ENCODE assay signal across 16 cellular contexts in the genomic region with DNA sequence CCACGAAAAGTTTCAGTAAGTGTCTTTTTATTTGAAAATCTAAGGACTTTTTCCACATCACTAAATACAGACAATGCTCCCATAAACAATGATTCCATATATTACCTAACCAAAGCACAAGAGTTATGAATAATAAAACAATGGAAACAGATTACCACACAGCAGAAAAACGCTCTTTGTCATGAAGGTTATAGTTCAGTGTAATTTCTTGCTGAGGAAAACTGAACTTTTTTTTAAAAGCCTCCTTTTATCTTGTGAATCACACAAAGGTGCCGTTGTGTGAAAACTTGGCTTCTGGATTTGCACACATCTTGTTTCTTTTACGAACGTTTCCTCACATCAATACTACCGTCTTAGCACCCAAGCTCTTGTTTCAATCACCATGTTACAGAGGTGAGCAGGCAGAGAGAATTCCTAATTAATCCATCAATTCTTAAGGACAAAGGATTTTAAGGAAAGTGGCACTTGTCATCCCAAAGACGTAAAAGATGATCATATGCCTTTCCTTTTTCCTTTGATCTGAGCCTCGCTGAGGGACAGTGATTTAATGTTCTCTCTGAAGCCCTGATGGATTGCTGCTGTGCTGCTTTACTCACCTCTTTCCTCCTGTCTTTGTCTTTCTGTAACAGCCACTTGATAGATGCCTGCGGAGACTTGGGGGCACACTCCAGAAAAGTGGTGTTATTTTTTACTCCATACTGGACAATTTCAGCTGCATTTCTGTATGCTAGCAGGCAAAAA.
DNase-seq lines count a peak whose midpoint lies in the region; ATAC-seq and TF ChIP-seq lines count a peak whose summit lies in the region.
"Had no signal": no experiment of that assay in that cellular context is flagged by ENCODE, and none has a peak within 500 bp of the region (broad histone marks: within the 10 kb centered on the region; RNA-seq: fewer than 3 reads in every experiment).

No MANE protein-coding gene starts in this region.

- 83 to 88% methylated on average over 9 of the region's 9 CpGs for WGBS in upper lobe of left lung, 2 donors

- H3K4me3 ChIP-seq in HEK293 (ENCODE audit: low read depth, low read length) (no peak overlapping the region), upper lobe of left lung (no peak overlapping the region)
- H3K4me3 ChIP-seq: thyroid gland had no signal

- TF ChIP-seq CTCF in HEK293 (tag by site-specific recombination; IDR thresholded peaks at IDR 0.05), result no peak
- TF ChIP-seq CTCF in upper lobe of left lung (IDR thresholded peaks at IDR 0.05), result no peak

- ATAC-seq in upper lobe of left lung (ENCODE audit: low FRiP score in 2 of 2) (no peak), HG02642 (IDR thresholded peaks at IDR 0.05; ENCODE audit: poor library complexity, unreplicated experiment) (no peak)

- no peaks in the 10 kb centered on the region for H3K9me3 ChIP-seq in HEK293 (ENCODE audit: control insufficient read depth, insufficient read depth, low read depth, low read length)
- no peaks in the 10 kb centered on the region for H3K9me3 ChIP-seq in upper lobe of left lung
- H3K9me3 ChIP-seq: thyroid gland had no signal

- POLR2A ChIA-PET in HEK293 (lab: Yijun Ruan, JAX), result no interaction called here

- CTCF ChIA-PET in HEK293 (lab: Yijun Ruan, JAX), result interaction anchor here (1.2 kb wide), 1 partner anchor 12 kb away, joined by 4 read pairs; no protein-coding TSS in a partner anchor

- H3K27me3 ChIP-seq in upper lobe of left lung, result no peaks in the 10 kb centered on the region
- H3K27me3 ChIP-seq: thyroid gland had no signal

- peak; percentile 12 for DNase-seq in amniotic epithelial cell (ENCODE audit: low read depth)
- DNase-seq in foreskin melanocyte, result peak; percentile 45
- DNase-seq in pons (ENCODE audit: low spot score), result peak; percentile 85
- DNase-seq in upper lobe of left lung, result no peak
- DNase-seq in NK-92 treated with Interleukin-12 subunit alpha and Interleukin-12 subunit beta, amount 100 ng/mL, for 24 hours (lab: John Stamatoyannopoulos, UW), result no peak
- DNase-seq in Kasumi-1 (lab: John Stamatoyannopoulos, UW), result no peak
- DNase-seq: activated CD4-positive, alpha-beta T cell treated with anti-CD3 and anti-CD28 coated beads for 4 hours; activated CD8-positive, alpha-beta memory T cell treated with anti-CD3 and anti-CD28 coated beads, Interleukin-2, amount 50 U/mL, for 48 hours; activated naive CD4-positive, alpha-beta T cell treated with Interleukin-2 at 50 U/mL for 16 hours; glutamatergic neuron; kidney; NCI-H2171 treated with DMSO at 0.1 percent for 48 hours; SHP77 treated with DMSO at 0.1 percent for 48 hours; thyroid gland had no signal

- TF ChIP-seq POLR2A in upper lobe of left lung (IDR thresholded peaks at IDR 0.05), result no peak

- peak overlapping the region; percentile 27; the same call in 1 of the 2 replicates for H3K27ac ChIP-seq in HEK293 (ENCODE audit: extremely low read depth, low read depth, low read length)
- no peak overlapping the region for H3K27ac ChIP-seq in upper lobe of left lung
- H3K27ac ChIP-seq: thyroid gland had no signal

- H3K36me3 ChIP-seq in HEK293 (ENCODE audit: control insufficient read depth in 2 of 2, insufficient read depth in 1 of 2, low read length in 2 of 2) (peaks cover 0 to 4% of the 10 kb centered on the region in 2 experiments; a peak in 1 of 3 replicates), upper lobe of left lung (peaks cover 0 to 3% (median 0%) of the 10 kb centered on the region in 4 donors)
- H3K36me3 ChIP-seq: thyroid gland had no signal

- H3K4me1 ChIP-seq in HEK293 (ENCODE audit: control insufficient read depth, insufficient read depth, low read length), result peaks cover 4% of the 10 kb centered on the region
- no peaks in the 10 kb centered on the region for H3K4me1 ChIP-seq in upper lobe of left lung
- H3K4me1 ChIP-seq: thyroid gland had no signal

- no peak for TF ChIP-seq EP300 in upper lobe of left lung (IDR thresholded peaks at IDR 0.05)

TF ChIP-seq in HEK293, 187 proteins besides CTCF, POLR2A, EP300 and RAD21 (continues in another document):
- TF ChIP-seq PRDM1 (tag by site-specific recombination; IDR thresholded peaks at IDR 0.05) (peak; percentile 59), YY1 (tag by site-specific recombination; IDR thresholded peaks at IDR 0.05) (no peak)
- TF ChIP-seq, protein P1, sequence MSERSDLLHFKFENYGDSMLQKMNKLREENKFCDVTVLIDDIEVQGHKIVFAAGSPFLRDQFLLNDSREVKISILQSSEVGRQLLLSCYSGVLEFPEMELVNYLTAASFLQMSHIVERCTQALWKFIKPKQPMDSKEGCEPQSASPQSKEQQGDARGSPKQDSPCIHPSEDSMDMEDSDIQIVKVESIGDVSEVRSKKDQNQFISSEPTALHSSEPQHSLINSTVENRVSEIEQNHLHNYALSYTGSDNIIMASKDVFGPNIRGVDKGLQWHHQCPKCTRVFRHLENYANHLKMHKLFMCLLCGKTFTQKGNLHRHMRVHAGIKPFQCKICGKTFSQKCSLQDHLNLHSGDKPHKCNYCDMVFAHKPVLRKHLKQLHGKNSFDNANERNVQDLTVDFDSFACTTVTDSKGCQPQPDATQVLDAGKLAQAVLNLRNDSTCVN (tag by site-specific recombination; optimal IDR thresholded peaks at IDR 0.05), result no peak
- TF ChIP-seq, protein P2, sequence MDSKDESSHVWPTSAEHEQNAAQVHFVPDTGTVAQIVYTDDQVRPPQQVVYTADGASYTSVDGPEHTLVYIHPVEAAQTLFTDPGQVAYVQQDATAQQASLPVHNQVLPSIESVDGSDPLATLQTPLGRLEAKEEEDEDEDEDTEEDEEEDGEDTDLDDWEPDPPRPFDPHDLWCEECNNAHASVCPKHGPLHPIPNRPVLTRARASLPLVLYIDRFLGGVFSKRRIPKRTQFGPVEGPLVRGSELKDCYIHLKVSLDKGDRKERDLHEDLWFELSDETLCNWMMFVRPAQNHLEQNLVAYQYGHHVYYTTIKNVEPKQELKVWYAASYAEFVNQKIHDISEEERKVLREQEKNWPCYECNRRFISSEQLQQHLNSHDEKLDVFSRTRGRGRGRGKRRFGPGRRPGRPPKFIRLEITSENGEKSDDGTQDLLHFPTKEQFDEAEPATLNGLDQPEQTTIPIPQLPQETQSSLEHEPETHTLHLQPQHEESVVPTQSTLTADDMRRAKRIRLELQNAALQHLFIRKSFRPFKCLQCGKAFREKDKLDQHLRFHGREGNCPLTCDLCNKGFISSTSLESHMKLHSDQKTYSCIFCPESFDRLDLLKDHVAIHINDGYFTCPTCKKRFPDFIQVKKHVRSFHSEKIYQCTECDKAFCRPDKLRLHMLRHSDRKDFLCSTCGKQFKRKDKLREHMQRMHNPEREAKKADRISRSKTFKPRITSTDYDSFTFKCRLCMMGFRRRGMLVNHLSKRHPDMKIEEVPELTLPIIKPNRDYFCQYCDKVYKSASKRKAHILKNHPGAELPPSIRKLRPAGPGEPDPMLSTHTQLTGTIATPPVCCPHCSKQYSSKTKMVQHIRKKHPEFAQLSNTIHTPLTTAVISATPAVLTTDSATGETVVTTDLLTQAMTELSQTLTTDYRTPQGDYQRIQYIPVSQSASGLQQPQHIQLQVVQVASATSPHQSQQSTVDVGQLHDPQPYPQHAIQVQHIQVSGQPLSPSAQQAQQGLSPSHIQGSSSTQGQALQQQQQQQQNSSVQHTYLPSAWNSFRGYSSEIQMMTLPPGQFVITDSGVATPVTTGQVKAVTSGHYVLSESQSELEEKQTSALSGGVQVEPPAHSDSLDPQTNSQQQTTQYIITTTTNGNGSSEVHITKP (tag by site-specific recombination; IDR thresholded peaks at IDR 0.05), result no peak
- TF ChIP-seq, protein P3, sequence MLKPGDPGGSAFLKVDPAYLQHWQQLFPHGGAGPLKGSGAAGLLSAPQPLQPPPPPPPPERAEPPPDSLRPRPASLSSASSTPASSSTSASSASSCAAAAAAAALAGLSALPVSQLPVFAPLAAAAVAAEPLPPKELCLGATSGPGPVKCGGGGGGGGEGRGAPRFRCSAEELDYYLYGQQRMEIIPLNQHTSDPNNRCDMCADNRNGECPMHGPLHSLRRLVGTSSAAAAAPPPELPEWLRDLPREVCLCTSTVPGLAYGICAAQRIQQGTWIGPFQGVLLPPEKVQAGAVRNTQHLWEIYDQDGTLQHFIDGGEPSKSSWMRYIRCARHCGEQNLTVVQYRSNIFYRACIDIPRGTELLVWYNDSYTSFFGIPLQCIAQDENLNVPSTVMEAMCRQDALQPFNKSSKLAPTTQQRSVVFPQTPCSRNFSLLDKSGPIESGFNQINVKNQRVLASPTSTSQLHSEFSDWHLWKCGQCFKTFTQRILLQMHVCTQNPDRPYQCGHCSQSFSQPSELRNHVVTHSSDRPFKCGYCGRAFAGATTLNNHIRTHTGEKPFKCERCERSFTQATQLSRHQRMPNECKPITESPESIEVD (tag by site-specific recombination; IDR thresholded peaks at IDR 0.05), result peak; percentile 90
- TF ChIP-seq, protein P4, sequence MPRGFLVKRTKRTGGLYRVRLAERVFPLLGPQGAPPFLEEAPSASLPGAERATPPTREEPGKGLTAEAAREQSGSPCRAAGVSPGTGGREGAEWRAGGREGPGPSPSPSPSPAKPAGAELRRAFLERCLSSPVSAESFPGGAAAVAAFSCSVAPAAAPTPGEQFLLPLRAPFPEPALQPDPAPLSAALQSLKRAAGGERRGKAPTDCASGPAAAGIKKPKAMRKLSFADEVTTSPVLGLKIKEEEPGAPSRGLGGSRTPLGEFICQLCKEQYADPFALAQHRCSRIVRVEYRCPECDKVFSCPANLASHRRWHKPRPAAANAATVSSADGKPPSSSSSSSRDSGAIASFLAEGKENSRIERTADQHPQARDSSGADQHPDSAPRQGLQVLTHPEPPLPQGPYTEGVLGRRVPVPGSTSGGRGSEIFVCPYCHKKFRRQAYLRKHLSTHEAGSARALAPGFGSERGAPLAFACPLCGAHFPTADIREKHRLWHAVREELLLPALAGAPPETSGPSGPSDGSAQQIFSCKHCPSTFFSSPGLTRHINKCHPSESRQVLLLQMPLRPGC (tag by site-specific recombination; IDR thresholded peaks at IDR 0.05), result no peak

Comparison
In these comparisons a context has a peak if more than half of its experiments do, and no peak if none do; other contexts are left out.
1. DNase-seq: peak in amniotic epithelial cell (single experiment), foreskin melanocyte (single experiment) and pons (single experiment); none in upper lobe of left lung (0 of 2), NK-92 treated with Interleukin-12 subunit alpha and Interleukin-12 subunit beta, amount 100 ng/mL, for 24 hours (single experiment) and Kasumi-1 (0 of 2).